1 cellular context compared by ENCODE assay signal in the genomic region with DNA sequence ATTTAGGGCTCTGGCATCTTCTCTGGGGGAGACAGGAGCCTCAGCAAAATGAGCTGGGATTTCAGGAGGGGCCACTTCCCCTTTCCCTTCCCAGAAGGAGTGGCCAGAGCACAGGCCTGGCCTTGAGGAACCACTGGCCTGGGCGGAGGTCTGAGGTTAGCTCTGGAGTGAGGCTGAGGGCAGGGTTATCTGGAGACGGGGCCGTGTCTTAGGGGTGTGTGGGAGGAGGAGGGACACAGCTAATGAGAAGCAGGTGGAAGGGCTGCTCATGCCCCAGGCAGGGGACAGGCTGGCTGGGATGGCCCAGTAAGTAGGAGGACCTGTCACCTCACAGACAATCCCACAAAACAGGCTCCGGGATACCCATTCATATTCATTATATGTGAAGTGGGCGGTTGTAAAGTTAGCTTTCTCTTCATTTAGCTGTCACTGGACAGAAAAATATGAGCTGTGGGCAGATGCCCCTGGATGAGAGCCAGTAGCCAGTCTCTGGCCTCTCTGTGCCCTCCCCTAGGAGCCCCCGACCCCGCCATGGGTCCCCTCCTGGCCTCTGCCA.
TF ChIP-seq lines count a peak whose summit lies in the region.

No MANE protein-coding gene starts in this region.

TF ChIP-seq in K562, 482 proteins besides CTCF, POLR2A, EP300 and RAD21 (continued from another document and continues in another):
- TF ChIP-seq, protein P1, sequence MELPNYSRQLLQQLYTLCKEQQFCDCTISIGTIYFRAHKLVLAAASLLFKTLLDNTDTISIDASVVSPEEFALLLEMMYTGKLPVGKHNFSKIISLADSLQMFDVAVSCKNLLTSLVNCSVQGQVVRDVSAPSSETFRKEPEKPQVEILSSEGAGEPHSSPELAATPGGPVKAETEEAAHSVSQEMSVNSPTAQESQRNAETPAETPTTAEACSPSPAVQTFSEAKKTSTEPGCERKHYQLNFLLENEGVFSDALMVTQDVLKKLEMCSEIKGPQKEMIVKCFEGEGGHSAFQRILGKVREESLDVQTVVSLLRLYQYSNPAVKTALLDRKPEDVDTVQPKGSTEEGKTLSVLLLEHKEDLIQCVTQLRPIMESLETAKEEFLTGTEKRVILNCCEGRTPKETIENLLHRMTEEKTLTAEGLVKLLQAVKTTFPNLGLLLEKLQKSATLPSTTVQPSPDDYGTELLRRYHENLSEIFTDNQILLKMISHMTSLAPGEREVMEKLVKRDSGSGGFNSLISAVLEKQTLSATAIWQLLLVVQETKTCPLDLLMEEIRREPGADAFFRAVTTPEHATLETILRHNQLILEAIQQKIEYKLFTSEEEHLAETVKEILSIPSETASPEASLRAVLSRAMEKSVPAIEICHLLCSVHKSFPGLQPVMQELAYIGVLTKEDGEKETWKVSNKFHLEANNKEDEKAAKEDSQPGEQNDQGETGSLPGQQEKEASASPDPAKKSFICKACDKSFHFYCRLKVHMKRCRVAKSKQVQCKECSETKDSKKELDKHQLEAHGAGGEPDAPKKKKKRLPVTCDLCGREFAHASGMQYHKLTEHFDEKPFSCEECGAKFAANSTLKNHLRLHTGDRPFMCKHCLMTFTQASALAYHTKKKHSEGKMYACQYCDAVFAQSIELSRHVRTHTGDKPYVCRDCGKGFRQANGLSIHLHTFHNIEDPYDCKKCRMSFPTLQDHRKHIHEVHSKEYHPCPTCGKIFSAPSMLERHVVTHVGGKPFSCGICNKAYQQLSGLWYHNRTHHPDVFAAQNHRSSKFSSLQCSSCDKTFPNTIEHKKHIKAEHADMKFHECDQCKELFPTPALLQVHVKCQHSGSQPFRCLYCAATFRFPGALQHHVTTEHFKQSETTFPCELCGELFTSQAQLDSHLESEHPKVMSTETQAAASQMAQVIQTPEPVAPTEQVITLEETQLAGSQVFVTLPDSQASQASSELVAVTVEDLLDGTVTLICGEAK (IDR thresholded peaks at IDR 0.05), result no peak
- TF ChIP-seq, protein P1 (CRISPR knock-in tag; IDR thresholded peaks at IDR 0.05), result no peak
- TF ChIP-seq, protein P2, sequence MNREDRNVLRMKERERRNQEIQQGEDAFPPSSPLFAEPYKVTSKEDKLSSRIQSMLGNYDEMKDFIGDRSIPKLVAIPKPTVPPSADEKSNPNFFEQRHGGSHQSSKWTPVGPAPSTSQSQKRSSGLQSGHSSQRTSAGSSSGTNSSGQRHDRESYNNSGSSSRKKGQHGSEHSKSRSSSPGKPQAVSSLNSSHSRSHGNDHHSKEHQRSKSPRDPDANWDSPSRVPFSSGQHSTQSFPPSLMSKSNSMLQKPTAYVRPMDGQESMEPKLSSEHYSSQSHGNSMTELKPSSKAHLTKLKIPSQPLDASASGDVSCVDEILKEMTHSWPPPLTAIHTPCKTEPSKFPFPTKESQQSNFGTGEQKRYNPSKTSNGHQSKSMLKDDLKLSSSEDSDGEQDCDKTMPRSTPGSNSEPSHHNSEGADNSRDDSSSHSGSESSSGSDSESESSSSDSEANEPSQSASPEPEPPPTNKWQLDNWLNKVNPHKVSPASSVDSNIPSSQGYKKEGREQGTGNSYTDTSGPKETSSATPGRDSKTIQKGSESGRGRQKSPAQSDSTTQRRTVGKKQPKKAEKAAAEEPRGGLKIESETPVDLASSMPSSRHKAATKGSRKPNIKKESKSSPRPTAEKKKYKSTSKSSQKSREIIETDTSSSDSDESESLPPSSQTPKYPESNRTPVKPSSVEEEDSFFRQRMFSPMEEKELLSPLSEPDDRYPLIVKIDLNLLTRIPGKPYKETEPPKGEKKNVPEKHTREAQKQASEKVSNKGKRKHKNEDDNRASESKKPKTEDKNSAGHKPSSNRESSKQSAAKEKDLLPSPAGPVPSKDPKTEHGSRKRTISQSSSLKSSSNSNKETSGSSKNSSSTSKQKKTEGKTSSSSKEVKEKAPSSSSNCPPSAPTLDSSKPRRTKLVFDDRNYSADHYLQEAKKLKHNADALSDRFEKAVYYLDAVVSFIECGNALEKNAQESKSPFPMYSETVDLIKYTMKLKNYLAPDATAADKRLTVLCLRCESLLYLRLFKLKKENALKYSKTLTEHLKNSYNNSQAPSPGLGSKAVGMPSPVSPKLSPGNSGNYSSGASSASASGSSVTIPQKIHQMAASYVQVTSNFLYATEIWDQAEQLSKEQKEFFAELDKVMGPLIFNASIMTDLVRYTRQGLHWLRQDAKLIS (CRISPR knock-in tag; IDR thresholded peaks at IDR 0.05), result no peak
- TF ChIP-seq CBFB (CRISPR knock-in tag; IDR thresholded peaks at IDR 0.05) (no peak), JUN (IDR thresholded peaks at IDR 0.05; ENCODE audit: borderline replicate concordance, low read depth, low read length) (no peak), JUN (CRISPR knock-in tag; IDR thresholded peaks at IDR 0.05; ENCODE audit: borderline replicate concordance) (no peak), RCOR1 (IDR thresholded peaks at IDR 0.05; ENCODE audit: borderline replicate concordance in 1 of 2, low read depth in 2 of 2, low read length in 2 of 2) (peak in 1 of 2 experiments; percentile 87; a peak in 2 of 4 replicates), NRF1 (conservative IDR thresholded peaks at IDR 0.05 in 1 of 2, IDR thresholded peaks at IDR 0.05 in 1 of 2) (peak; percentile 47 to 58; a peak in 3 of 4 replicates), ELF1 (tag; IDR thresholded peaks at IDR 0.05) (no peak), ZNF140 (CRISPR knock-in tag; IDR thresholded peaks at IDR 0.05) (no peak), ZNF436 (CRISPR knock-in tag; IDR thresholded peaks at IDR 0.05) (no peak), ZNF224 (CRISPR knock-in tag; IDR thresholded peaks at IDR 0.05) (no peak), HNRNPH1 (optimal IDR thresholded peaks at IDR 0.05; ENCODE audit: low read depth, low read length) (no peak), TCF3 (CRISPR knock-in tag; IDR thresholded peaks at IDR 0.05) (peak; percentile 79), HMGN3 (IDR thresholded peaks at IDR 0.05; ENCODE audit: borderline replicate concordance, extremely low read depth, insufficient read length, low read depth, low read length) (no peak), SAFB (IDR thresholded peaks at IDR 0.05; ENCODE audit: borderline replicate concordance, low read depth, low read length) (no peak), ZNF12 (CRISPR knock-in tag; IDR thresholded peaks at IDR 0.05) (no peak), NCOA2 (IDR thresholded peaks at IDR 0.05; ENCODE audit: partially characterized antibody in 2 of 2) (no peak), ZKSCAN8 (CRISPR knock-in tag; IDR thresholded peaks at IDR 0.05) (no peak), POLR2G (IDR thresholded peaks at IDR 0.05; ENCODE audit: low read depth, low read length) (0 out of 2 replicates have a peak, but pooled peaks have one; percentile 22), ESRRA (IDR thresholded peaks at IDR 0.05; ENCODE audit: borderline replicate concordance, low read depth) (peak; percentile 47; the same call in 1 of the 2 replicates), U2AF1 (optimal IDR thresholded peaks at IDR 0.05; ENCODE audit: low read depth, low read length) (no peak), SIN3B (IDR thresholded peaks at IDR 0.05; ENCODE audit: low read depth) (no peak), BRD4 (IDR thresholded peaks at IDR 0.05) (no peak), SOX6 (IDR thresholded peaks at IDR 0.05) (peak; percentile 54; the same call in 1 of the 2 replicates), KAT7 (CRISPR knock-in tag; IDR thresholded peaks at IDR 0.05; ENCODE audit: borderline replicate concordance) (no peak)
- TF ChIP-seq, protein P3, sequence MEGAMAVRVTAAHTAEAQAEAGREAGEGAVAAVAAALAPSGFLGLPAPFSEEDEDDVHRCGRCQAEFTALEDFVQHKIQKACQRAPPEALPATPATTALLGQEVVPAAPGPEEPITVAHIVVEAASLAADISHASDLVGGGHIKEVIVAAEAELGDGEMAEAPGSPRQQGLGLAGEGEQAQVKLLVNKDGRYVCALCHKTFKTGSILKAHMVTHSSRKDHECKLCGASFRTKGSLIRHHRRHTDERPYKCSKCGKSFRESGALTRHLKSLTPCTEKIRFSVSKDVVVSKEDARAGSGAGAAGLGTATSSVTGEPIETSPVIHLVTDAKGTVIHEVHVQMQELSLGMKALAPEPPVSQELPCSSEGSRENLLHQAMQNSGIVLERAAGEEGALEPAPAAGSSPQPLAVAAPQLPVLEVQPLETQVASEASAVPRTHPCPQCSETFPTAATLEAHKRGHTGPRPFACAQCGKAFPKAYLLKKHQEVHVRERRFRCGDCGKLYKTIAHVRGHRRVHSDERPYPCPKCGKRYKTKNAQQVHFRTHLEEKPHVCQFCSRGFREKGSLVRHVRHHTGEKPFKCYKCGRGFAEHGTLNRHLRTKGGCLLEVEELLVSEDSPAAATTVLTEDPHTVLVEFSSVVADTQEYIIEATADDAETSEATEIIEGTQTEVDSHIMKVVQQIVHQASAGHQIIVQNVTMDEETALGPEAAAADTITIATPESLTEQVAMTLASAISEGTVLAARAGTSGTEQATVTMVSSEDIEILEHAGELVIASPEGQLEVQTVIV (CRISPR knock-in tag; IDR thresholded peaks at IDR 0.05; ENCODE audit: borderline replicate concordance), result no peak
- TF ChIP-seq, protein P4, sequence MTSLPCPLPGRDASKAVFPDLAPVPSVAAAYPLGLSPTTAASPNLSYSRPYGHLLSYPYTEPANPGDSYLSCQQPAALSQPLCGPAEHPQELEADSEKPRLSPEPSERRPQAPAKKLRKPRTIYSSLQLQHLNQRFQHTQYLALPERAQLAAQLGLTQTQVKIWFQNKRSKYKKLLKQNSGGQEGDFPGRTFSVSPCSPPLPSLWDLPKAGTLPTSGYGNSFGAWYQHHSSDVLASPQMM (CRISPR knock-in tag; IDR thresholded peaks at IDR 0.05), result no peak
- TF ChIP-seq, protein P5, sequence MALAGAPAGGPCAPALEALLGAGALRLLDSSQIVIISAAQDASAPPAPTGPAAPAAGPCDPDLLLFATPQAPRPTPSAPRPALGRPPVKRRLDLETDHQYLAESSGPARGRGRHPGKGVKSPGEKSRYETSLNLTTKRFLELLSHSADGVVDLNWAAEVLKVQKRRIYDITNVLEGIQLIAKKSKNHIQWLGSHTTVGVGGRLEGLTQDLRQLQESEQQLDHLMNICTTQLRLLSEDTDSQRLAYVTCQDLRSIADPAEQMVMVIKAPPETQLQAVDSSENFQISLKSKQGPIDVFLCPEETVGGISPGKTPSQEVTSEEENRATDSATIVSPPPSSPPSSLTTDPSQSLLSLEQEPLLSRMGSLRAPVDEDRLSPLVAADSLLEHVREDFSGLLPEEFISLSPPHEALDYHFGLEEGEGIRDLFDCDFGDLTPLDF (CRISPR knock-in tag; IDR thresholded peaks at IDR 0.05), result no peak
- TF ChIP-seq, protein P6, sequence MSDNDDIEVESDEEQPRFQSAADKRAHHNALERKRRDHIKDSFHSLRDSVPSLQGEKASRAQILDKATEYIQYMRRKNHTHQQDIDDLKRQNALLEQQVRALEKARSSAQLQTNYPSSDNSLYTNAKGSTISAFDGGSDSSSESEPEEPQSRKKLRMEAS (CRISPR knock-in tag; IDR thresholded peaks at IDR 0.05), result peak; percentile 51; the same call in 1 of the 2 replicates
- TF ChIP-seq, protein P7, sequence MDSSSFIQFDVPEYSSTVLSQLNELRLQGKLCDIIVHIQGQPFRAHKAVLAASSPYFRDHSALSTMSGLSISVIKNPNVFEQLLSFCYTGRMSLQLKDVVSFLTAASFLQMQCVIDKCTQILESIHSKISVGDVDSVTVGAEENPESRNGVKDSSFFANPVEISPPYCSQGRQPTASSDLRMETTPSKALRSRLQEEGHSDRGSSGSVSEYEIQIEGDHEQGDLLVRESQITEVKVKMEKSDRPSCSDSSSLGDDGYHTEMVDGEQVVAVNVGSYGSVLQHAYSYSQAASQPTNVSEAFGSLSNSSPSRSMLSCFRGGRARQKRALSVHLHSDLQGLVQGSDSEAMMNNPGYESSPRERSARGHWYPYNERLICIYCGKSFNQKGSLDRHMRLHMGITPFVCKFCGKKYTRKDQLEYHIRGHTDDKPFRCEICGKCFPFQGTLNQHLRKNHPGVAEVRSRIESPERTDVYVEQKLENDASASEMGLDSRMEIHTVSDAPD (CRISPR knock-in tag; IDR thresholded peaks at IDR 0.05), result no peak
- TF ChIP-seq, protein P8, sequence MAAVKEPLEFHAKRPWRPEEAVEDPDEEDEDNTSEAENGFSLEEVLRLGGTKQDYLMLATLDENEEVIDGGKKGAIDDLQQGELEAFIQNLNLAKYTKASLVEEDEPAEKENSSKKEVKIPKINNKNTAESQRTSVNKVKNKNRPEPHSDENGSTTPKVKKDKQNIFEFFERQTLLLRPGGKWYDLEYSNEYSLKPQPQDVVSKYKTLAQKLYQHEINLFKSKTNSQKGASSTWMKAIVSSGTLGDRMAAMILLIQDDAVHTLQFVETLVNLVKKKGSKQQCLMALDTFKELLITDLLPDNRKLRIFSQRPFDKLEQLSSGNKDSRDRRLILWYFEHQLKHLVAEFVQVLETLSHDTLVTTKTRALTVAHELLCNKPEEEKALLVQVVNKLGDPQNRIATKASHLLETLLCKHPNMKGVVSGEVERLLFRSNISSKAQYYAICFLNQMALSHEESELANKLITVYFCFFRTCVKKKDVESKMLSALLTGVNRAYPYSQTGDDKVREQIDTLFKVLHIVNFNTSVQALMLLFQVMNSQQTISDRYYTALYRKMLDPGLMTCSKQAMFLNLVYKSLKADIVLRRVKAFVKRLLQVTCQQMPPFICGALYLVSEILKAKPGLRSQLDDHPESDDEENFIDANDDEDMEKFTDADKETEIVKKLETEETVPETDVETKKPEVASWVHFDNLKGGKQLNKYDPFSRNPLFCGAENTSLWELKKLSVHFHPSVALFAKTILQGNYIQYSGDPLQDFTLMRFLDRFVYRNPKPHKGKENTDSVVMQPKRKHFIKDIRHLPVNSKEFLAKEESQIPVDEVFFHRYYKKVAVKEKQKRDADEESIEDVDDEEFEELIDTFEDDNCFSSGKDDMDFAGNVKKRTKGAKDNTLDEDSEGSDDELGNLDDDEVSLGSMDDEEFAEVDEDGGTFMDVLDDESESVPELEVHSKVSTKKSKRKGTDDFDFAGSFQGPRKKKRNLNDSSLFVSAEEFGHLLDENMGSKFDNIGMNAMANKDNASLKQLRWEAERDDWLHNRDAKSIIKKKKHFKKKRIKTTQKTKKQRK (IDR thresholded peaks at IDR 0.05; ENCODE audit: borderline replicate concordance, low read depth, low read length), result no peak
